In genomic region chr3:198071602-198072285, GRCh38 we compare ENCODE assay signal across 9 cellular contexts.
DNase-seq lines count a peak whose midpoint lies in the region; ATAC-seq and TF ChIP-seq lines count a peak whose summit lies in the region.
"Had no signal": no experiment of that assay in that cellular context is flagged by ENCODE, and none has a peak within 500 bp of the region (broad histone marks: within the 10 kb centered on the region; RNA-seq: fewer than 3 reads in every experiment).

No MANE protein-coding gene starts in this region.

- no peak overlapping the region for H3K9ac ChIP-seq in neuronal stem cell (ENCODE audit: low read depth, low read length, poor library complexity)
- H3K9ac ChIP-seq: KMS-11 had no signal

- no peak overlapping the region for H3K4me2 ChIP-seq in neuronal stem cell (ENCODE audit: insufficient read depth, low read length, poor library complexity, severe bottlenecking)
- H3K4me2 ChIP-seq: KMS-11 had no signal

- no peaks in the 10 kb centered on the region for H3K36me3 ChIP-seq in neuronal stem cell (replicated peaks in 1 of 2; ENCODE audit: control insufficient read depth in 2 of 2, insufficient read depth in 2 of 2, low read length in 2 of 2)

- no peak overlapping the region for H3K14ac ChIP-seq in neuronal stem cell (ENCODE audit: low read length)

- H3K79me1 ChIP-seq in neuronal stem cell (ENCODE audit: low read depth, low read length): no peaks in the 10 kb centered on the region

- in situ Hi-C loops in astrocyte of the spinal cord (cut with HindIII; ENCODE audit: low sequenced_read_pairs): no loop called here

- no peak overlapping the region for H2AK5ac ChIP-seq in neuronal stem cell (ENCODE audit: low read depth, low read length)

- H3K4me1 ChIP-seq in neuronal stem cell (ENCODE audit: control insufficient read depth in 2 of 2, insufficient read depth in 1 of 2, low read depth in 1 of 2, low read length in 2 of 2): peaks cover 2 to 18% of the 10 kb centered on the region in 2 donors

- H3K9me3 ChIP-seq in neuronal stem cell (replicated peaks in 1 of 2; ENCODE audit: control insufficient read depth in 2 of 2, insufficient read depth in 1 of 2, low read depth in 1 of 2, low read length in 2 of 2): no peaks in the 10 kb centered on the region

- H3K18ac ChIP-seq in neuronal stem cell (ENCODE audit: low read length): no peak overlapping the region

- H2AFZ ChIP-seq in neuronal stem cell (ENCODE audit: low read length): peak overlapping the region; percentile 55

- ATAC-seq in HG02798 (IDR thresholded peaks at IDR 0.05; ENCODE audit: poor library complexity, unreplicated experiment) (peak; percentile 61), GM21515 (IDR thresholded peaks at IDR 0.05; ENCODE audit: unreplicated experiment) (no peak), left ventricle myocardium superior (no peak)

- no peak overlapping the region for H4K8ac ChIP-seq in neuronal stem cell (ENCODE audit: low read depth, low read length)

- H3K27me3 ChIP-seq in neuronal stem cell (ENCODE audit: control insufficient read depth in 3 of 3, insufficient read depth in 3 of 3, low read depth in 1 of 3, low read length in 3 of 3): peaks cover 0 to 6% (median 0%) of the 10 kb centered on the region in 3 experiments

- peak; percentile 30 for TF ChIP-seq CTCF in astrocyte of the spinal cord (IDR thresholded peaks at IDR 0.05; ENCODE audit: low read depth, low read length)

- no peak overlapping the region for H2BK12ac ChIP-seq in neuronal stem cell (ENCODE audit: low read length)

- H2BK15ac ChIP-seq in neuronal stem cell (ENCODE audit: low read length): no peak overlapping the region

- no peak overlapping the region for H3K23ac ChIP-seq in neuronal stem cell (ENCODE audit: low read depth, low read length, poor library complexity)

- no peak overlapping the region for H2BK120ac ChIP-seq in neuronal stem cell (ENCODE audit: low read depth, low read length)

- no peak overlapping the region for H4K91ac ChIP-seq in neuronal stem cell (ENCODE audit: low read depth, low read length, poor library complexity)

- DNase-seq in ELR (ENCODE audit: low read depth) (peak; percentile 92), RPMI7951 (ENCODE audit: low read depth) (peak; percentile 84), astrocyte of the spinal cord (ENCODE audit: low read depth, low spot score) (peak; percentile 99), neuronal stem cell (ENCODE audit: low spot score) (peak; percentile 51), NCI-H510A treated with DMSO at 0.1 percent for 48 hours (lab: John Stamatoyannopoulos, UW) (no peak), left ventricle myocardium superior (no peak)

- H3K4me3 ChIP-seq in astrocyte of the spinal cord (ENCODE audit: low read depth, low read length): no peak overlapping the region
- H3K4me3 ChIP-seq in neuronal stem cell (ENCODE audit: low read length in 2 of 2): no peak overlapping the region

- no peak overlapping the region for H3K27ac ChIP-seq in neuronal stem cell (replicated peaks; ENCODE audit: low read length)
- H3K27ac ChIP-seq: KMS-11 had no signal

- no CpG with 5 or more reads among the region's 4 CpGs for WGBS in neuronal stem cell (ENCODE audit: extremely low coverage in 2 of 2, insufficient read length in 2 of 2, insufficient replicate concordance in 1 of 2), 2 donors

- intact Hi-C loops in left ventricle myocardium superior (cut with micrococcal nuclease): no loop called here

- no peak overlapping the region for H3K4ac ChIP-seq in neuronal stem cell (ENCODE audit: low read length)

- H2BK5ac ChIP-seq in neuronal stem cell (ENCODE audit: low read length): no peak overlapping the region

Comparison
In these comparisons a context has a peak if more than half of its experiments do, and no peak if none do; other contexts are left out.
1. DNase-seq: peak in ELR (single experiment), RPMI7951 (single experiment), astrocyte of the spinal cord (single experiment) and neuronal stem cell (single experiment); none in NCI-H510A treated with DMSO at 0.1 percent for 48 hours (single experiment) and left ventricle myocardium superior (single experiment).